ENCODE assay signal across 8 cellular contexts in genomic region chr3:98573231-98573728, GRCh38. TPM values are rescaled to one million over a fixed set of nuclear protein-coding genes. Genes with fewer than 3 reads are reported as not detected.
DNase-seq lines count a peak whose midpoint lies in the region; TF ChIP-seq lines count a peak whose summit lies in the region.

No MANE protein-coding gene starts in this region.

- H3K4me1 ChIP-seq in smooth muscle cell (ENCODE audit: low read depth): no peaks in the 10 kb centered on the region

- peaks cover 6% of the 10 kb centered on the region for H3F3A ChIP-seq in smooth muscle cell (ENCODE audit: low read depth)

- peak overlapping the region; percentile 93 for H3K27ac Mint-ChIP-seq in activated naive CD4-positive, alpha-beta T cell treated with anti-CD3 and anti-CD28 coated beads, Interleukin-2, amount 50 U/mL, for 24 hours
- H3K27ac Mint-ChIP-seq in Calu3 (ENCODE audit: unreplicated experiment): no peak overlapping the region

- no peak overlapping the region for H3K27ac ChIP-seq in smooth muscle cell (ENCODE audit: low read depth)

- peaks cover 4% of the 10 kb centered on the region for H3K36me3 ChIP-seq in H7 (replicated peaks; ENCODE audit: control insufficient read depth, insufficient read depth, low read length)
- H3K36me3 ChIP-seq in smooth muscle cell (ENCODE audit: low read depth): no peaks in the 10 kb centered on the region

- H2AFZ ChIP-seq in smooth muscle cell (ENCODE audit: low read depth): no peak overlapping the region

- H3K9me3 ChIP-seq in smooth muscle cell (replicated peaks; ENCODE audit: low read depth): no peaks in the 10 kb centered on the region

- no peaks in the 10 kb centered on the region for H3K9me3 Mint-ChIP-seq in activated naive CD4-positive, alpha-beta T cell treated with anti-CD3 and anti-CD28 coated beads, Interleukin-2, amount 50 U/mL, for 24 hours
- no peaks in the 10 kb centered on the region for H3K9me3 Mint-ChIP-seq in Calu3 (ENCODE audit: low read depth, unreplicated experiment)

- no peaks in the 10 kb centered on the region for H4K20me1 ChIP-seq in smooth muscle cell (ENCODE audit: low read depth)

- no peak for DNase-seq in activated naive CD4-positive, alpha-beta T cell treated with anti-CD3 and anti-CD28 coated beads, Interleukin-2, amount 50 U/mL, for 16 hours
- DNase-seq in H7 (peak; percentile 47), NCI-H1105 (lab: John Stamatoyannopoulos, UW) (peak; percentile 9), choroid plexus epithelial cell (ENCODE audit: low read depth) (peak; percentile 65), smooth muscle cell (lab: John Stamatoyannopoulos, UW; ENCODE audit: unreplicated experiment) (no peak), amniotic stem cell (lab: John Stamatoyannopoulos, UW) (no peak), Calu3 (no peak)

- H3K9ac ChIP-seq in smooth muscle cell (ENCODE audit: low read depth): no peak overlapping the region

- H3K4me2 ChIP-seq in smooth muscle cell: peak overlapping the region; percentile 51

- TF ChIP-seq CTCF in choroid plexus epithelial cell (conservative IDR thresholded peaks at IDR 0.05; ENCODE audit: low read depth, low read length) (peak; percentile 57), smooth muscle cell (IDR thresholded peaks at IDR 0.05; ENCODE audit: borderline replicate concordance, insufficient read depth, poor library complexity, severe bottlenecking) (peak; percentile 49), Calu3 (IDR thresholded peaks at IDR 0.05; ENCODE audit: unreplicated experiment) (no peak)

- H3K27me3 Mint-ChIP-seq in activated naive CD4-positive, alpha-beta T cell treated with anti-CD3 and anti-CD28 coated beads, Interleukin-2, amount 50 U/mL, for 24 hours: no peaks in the 10 kb centered on the region
- H3K27me3 Mint-ChIP-seq in Calu3 (ENCODE audit: unreplicated experiment): no peaks in the 10 kb centered on the region

- no peaks in the 10 kb centered on the region for H3K27me3 ChIP-seq in H7 (ENCODE audit: control insufficient read depth, insufficient read depth, low read length)
- no peaks in the 10 kb centered on the region for H3K27me3 ChIP-seq in smooth muscle cell (ENCODE audit: low read depth)

- H3K4me3 ChIP-seq in H7 (ENCODE audit: insufficient read depth, low read depth, low read length): no peak overlapping the region
- no peak overlapping the region for H3K4me3 ChIP-seq in choroid plexus epithelial cell (ENCODE audit: low read depth, low read length)
- no peak overlapping the region for H3K4me3 ChIP-seq in smooth muscle cell

- no TSS peak for BruUV-seq in Calu3 (replicated peaks; lab: Mats Ljungman, UMichigan)

- H3K36me3 Mint-ChIP-seq in activated naive CD4-positive, alpha-beta T cell treated with anti-CD3 and anti-CD28 coated beads, Interleukin-2, amount 50 U/mL, for 24 hours: peaks cover 15% of the 10 kb centered on the region
- no peaks in the 10 kb centered on the region for H3K36me3 Mint-ChIP-seq in Calu3 (ENCODE audit: insufficient read depth, unreplicated experiment)

- intact Hi-C loops in Calu3 (cut with micrococcal nuclease; ENCODE audit: unreplicated experiment): loop anchor here (1.0 to 2.0 kb wide), 4 partner anchors 60 to 534 kb away; no protein-coding TSS in a partner anchor

- H3K79me2 ChIP-seq in smooth muscle cell (ENCODE audit: low read depth): no peaks in the 10 kb centered on the region

- H3K4me3 Mint-ChIP-seq in activated naive CD4-positive, alpha-beta T cell treated with anti-CD3 and anti-CD28 coated beads, Interleukin-2, amount 50 U/mL, for 24 hours: no peak overlapping the region
- H3K4me3 Mint-ChIP-seq in Calu3 (ENCODE audit: low read depth, unreplicated experiment): no peak overlapping the region

- CTCF ChIA-PET in Calu3 (lab: Charles Lee): no interaction called here

- WGBS in smooth muscle cell (ENCODE audit: low lambda C conversion rate): 7% methylated on average over 1 of the region's 1 CpG

- peaks cover 46% of the 10 kb centered on the region for H3K4me1 Mint-ChIP-seq in activated naive CD4-positive, alpha-beta T cell treated with anti-CD3 and anti-CD28 coated beads, Interleukin-2, amount 50 U/mL, for 24 hours
- H3K4me1 Mint-ChIP-seq in Calu3 (ENCODE audit: low read depth, unreplicated experiment): peaks cover 13% of the 10 kb centered on the region

RNA-seq across cellular contexts. Expression of gene CPOX, which starts 20.1 kb away (rescaled TPM):
- 36.6 and 39.4 TPM in 2 replicates for total RNA-seq in H7 (2014; rRNA removed; shearing (Covaris generic))
- total RNA-seq in smooth muscle cell (42.8 and 44.8 TPM in 2 replicates), Calu3 (2022) (16.8 and 19.9 TPM in 2 replicates)
- 19.3 and 25.8 TPM in 2 replicates for polyA plus RNA-seq in smooth muscle cell

RNA-seq across cellular contexts. Expression of gene GPR15, which starts 41.5 kb away (rescaled TPM):
- total RNA-seq in H7 (2014; rRNA removed; shearing (Covaris generic)): not detected in 2 replicates
- not detected in 2 replicates for total RNA-seq in smooth muscle cell
- polyA plus RNA-seq in smooth muscle cell: not detected in 2 replicates
- not detected in 2 replicates for total RNA-seq in Calu3 (2022)

RNA-seq across cellular contexts. Expression of gene CLDND1, which starts 50.6 kb away (rescaled TPM):
- 55.2 and 58.1 TPM in 2 replicates for total RNA-seq in H7 (2014; rRNA removed; shearing (Covaris generic))
- total RNA-seq in smooth muscle cell (161 and 179 TPM in 2 replicates), Calu3 (2022) (54.3 and 74.5 TPM in 2 replicates)
- polyA plus RNA-seq in smooth muscle cell: 99.9 and 111 TPM in 2 replicates

Comparison
In these comparisons a context has a peak if more than half of its experiments do, and no peak if none do; other contexts are left out.
1. DNase-seq: peak in H7 (single experiment), NCI-H1105 (single experiment) and choroid plexus epithelial cell (single experiment); none in activated naive CD4-positive, alpha-beta T cell treated with anti-CD3 and anti-CD28 coated beads, Interleukin-2, amount 50 U/mL, for 16 hours (single experiment), smooth muscle cell (single experiment), amniotic stem cell (single experiment) and Calu3 (single experiment).